In the genomic region with DNA sequence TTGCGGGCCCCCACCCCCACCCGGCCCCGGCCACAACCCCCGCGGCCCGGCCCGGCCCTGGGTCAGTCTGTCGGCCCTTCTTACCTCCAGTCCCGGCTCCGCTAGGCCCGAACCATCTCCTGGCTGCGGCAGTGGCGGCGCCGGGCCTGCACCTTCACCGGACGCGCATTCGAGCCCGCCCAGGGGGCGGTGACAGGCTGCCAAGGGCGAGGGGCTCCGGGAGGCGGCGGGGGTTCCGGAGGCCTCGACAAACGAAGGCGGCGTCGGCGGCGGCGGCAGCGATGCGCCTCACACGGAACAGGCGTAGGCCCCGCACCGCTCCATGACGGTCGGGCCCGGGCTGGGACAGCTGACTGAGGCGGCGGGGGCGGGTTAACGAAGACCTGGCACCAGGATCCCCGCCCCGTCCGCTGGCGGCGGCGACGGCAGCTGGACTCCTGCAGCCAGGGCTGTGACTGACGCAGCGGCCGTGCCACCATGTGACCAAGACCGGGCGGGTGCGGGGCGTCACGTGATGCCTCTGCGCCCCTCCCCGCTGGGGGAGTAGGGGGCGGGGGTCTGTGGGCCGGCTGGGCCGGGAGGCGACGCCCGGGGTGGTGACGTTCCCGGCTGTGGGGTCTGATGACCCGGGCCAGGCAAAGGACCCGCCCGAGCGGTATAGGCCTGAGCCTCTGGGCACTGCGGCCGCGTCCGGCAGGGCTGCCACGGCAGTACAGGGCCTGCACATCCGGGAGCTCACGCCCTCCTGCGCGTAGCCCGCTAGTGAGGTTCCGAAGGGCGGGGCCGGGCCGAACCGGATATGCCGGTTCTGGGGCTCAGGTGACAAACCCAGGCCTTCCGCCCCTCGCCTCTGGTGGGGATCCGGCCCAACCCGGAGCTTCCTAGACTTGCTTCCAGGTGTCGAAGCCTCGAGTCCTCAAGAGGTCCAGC, we compare ENCODE assay signal across 8 cellular contexts. TPM values are rescaled to one million over a fixed set of nuclear protein-coding genes. Genes with fewer than 3 reads are reported as not detected.
DNase-seq lines count a peak whose midpoint lies in the region; ATAC-seq and TF ChIP-seq lines count a peak whose summit lies in the region.

A gene with protein sequence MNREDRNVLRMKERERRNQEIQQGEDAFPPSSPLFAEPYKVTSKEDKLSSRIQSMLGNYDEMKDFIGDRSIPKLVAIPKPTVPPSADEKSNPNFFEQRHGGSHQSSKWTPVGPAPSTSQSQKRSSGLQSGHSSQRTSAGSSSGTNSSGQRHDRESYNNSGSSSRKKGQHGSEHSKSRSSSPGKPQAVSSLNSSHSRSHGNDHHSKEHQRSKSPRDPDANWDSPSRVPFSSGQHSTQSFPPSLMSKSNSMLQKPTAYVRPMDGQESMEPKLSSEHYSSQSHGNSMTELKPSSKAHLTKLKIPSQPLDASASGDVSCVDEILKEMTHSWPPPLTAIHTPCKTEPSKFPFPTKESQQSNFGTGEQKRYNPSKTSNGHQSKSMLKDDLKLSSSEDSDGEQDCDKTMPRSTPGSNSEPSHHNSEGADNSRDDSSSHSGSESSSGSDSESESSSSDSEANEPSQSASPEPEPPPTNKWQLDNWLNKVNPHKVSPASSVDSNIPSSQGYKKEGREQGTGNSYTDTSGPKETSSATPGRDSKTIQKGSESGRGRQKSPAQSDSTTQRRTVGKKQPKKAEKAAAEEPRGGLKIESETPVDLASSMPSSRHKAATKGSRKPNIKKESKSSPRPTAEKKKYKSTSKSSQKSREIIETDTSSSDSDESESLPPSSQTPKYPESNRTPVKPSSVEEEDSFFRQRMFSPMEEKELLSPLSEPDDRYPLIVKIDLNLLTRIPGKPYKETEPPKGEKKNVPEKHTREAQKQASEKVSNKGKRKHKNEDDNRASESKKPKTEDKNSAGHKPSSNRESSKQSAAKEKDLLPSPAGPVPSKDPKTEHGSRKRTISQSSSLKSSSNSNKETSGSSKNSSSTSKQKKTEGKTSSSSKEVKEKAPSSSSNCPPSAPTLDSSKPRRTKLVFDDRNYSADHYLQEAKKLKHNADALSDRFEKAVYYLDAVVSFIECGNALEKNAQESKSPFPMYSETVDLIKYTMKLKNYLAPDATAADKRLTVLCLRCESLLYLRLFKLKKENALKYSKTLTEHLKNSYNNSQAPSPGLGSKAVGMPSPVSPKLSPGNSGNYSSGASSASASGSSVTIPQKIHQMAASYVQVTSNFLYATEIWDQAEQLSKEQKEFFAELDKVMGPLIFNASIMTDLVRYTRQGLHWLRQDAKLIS (minus strand): TSS at position 460 of the 930 bp plus-strand sequence. CDS start 26,445 bp downstream, outside the sequence.

- intact Hi-C loops in natural killer cell (cut with micrococcal nuclease) = loop anchor here (1.0 kb wide), 2 partner anchors 63 to 88 kb away; a partner anchor contains a TSS

- H3K27ac Mint-ChIP-seq in activated T-helper 17 cell treated with anti-CD3 and anti-CD28 coated beads, Interleukin-2, amount 50 U/mL, for 72 hours = peak within 1 kb of the TSS; percentile 99
- peak within 1 kb of the TSS; percentile 90 to 93 for H3K27ac Mint-ChIP-seq in natural killer cell

- no peaks in the 10 kb centered on the region for H3K9me3 Mint-ChIP-seq in activated T-helper 17 cell treated with anti-CD3 and anti-CD28 coated beads, Interleukin-2, amount 50 U/mL, for 72 hours
- H3K9me3 Mint-ChIP-seq in natural killer cell = no peaks in the 10 kb centered on the region

- TF ChIP-seq CTCF in fibroblast of mammary gland (conservative IDR thresholded peaks at IDR 0.05; ENCODE audit: control insufficient read depth, insufficient read depth, low read depth, low read length) (no peak), natural killer cell (IDR thresholded peaks at IDR 0.05) (no peak)

- peak; percentile 59 for DNase-seq in DMS79 (lab: John Stamatoyannopoulos, UW)
- peak; percentile 92 for DNase-seq in KBM-7
- peak; percentile 96 for DNase-seq in RKO (ENCODE audit: low spot score)
- peak; percentile 94 for DNase-seq in fibroblast of mammary gland (ENCODE audit: low read depth)
- peak; percentile 89 for DNase-seq in natural killer cell
- DNase-seq in stimulated activated naive CD4-positive, alpha-beta T cell treated with Interleukin-2 at 50 U/mL for 16 hours (lab: John Stamatoyannopoulos, UW) = peak; percentile 87

- ATAC-seq in GM21717 (IDR thresholded peaks at IDR 0.05; ENCODE audit: unreplicated experiment) (peak; percentile 94), natural killer cell (peak; percentile 85 to 94 (median 88))
- peak; percentile 96 for ATAC-seq in activated T-helper 17 cell treated with anti-CD3 and anti-CD28 coated beads, Interleukin-2, amount 50 U/mL, for 72 hours (replicated peaks)

- in situ Hi-C loops in KBM-7 (cut with MboI; ENCODE audit: low pct_unique_long_range_greater_than_20kb, low sequenced_read_pairs) = no loop called here

- peak within 1 kb of the TSS; percentile 95 for H3K4me3 Mint-ChIP-seq in activated T-helper 17 cell treated with anti-CD3 and anti-CD28 coated beads, Interleukin-2, amount 50 U/mL, for 72 hours
- H3K4me3 Mint-ChIP-seq in natural killer cell = peak within 1 kb of the TSS; percentile 97

- no peaks in the 10 kb centered on the region for H3K4me1 Mint-ChIP-seq in activated T-helper 17 cell treated with anti-CD3 and anti-CD28 coated beads, Interleukin-2, amount 50 U/mL, for 72 hours
- H3K4me1 Mint-ChIP-seq in natural killer cell = peaks cover 31% of the 10 kb centered on the region in 2 donors

- peaks cover 38% of the 10 kb centered on the region for H3K36me3 Mint-ChIP-seq in activated T-helper 17 cell treated with anti-CD3 and anti-CD28 coated beads, Interleukin-2, amount 50 U/mL, for 72 hours (ENCODE audit: low read depth)
- no peaks in the 10 kb centered on the region for H3K36me3 Mint-ChIP-seq in natural killer cell

- no peaks in the 10 kb centered on the region for H3K27me3 Mint-ChIP-seq in activated T-helper 17 cell treated with anti-CD3 and anti-CD28 coated beads, Interleukin-2, amount 50 U/mL, for 72 hours
- H3K27me3 Mint-ChIP-seq in natural killer cell (ENCODE audit: low read depth in 2 of 2) = no peaks in the 10 kb centered on the region

- peak within 1 kb of the TSS; percentile 94 for H3K4me3 ChIP-seq in fibroblast of mammary gland (ENCODE audit: control insufficient read depth, low read depth, low read length)

RNA-seq across cellular contexts. Expression of the gene that starts here (rescaled TPM):
- 10 to 100 TPM; 33.3 to 72.3 TPM for total RNA-seq in activated T-helper 17 cell treated with anti-CD3 and anti-CD28 coated beads, Interleukin-2, amount 50 U/mL, for 72 hours
- 10 to 100 TPM; 87.5 to 98.1 (median 90.8) TPM for total RNA-seq in natural killer cell

Comparison
In these comparisons a context has a peak if more than half of its experiments do, and no peak if none do; other contexts are left out.
1. Peak in every context shown above with its lines: DNase-seq, ATAC-seq and H3K4me3 ChIP-seq.